ENCODE assay signal across 11 cellular contexts in the genomic region with DNA sequence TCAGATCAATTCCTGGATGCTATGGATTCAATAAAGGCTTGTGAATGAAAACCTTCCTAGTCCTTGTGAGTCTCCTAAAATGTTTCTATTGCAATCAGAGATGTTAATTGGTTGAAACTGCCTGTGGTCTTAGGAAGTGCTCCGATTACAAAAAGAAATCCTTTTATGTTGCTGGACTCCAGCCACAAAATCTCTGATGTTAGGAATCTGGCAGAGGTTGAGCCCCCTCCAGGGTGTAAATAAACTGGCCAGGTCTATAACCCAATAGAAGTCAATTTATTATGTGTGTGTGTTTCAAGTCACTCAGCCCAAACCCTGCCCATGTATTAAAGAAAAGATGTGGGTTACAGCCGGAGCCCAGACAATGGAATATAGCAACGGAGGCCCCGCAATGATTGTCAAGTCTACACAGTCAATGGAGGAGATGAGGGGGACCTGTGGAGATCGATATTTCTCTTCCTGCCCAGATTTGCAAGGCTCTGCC.
DNase-seq lines count a peak whose midpoint lies in the region; ATAC-seq and TF ChIP-seq lines count a peak whose summit lies in the region.
"Had no signal": no experiment of that assay in that cellular context is flagged by ENCODE, and none has a peak within 500 bp of the region (broad histone marks: within the 10 kb centered on the region; RNA-seq: fewer than 3 reads in every experiment).

No MANE protein-coding gene starts in this region.

- TF ChIP-seq CTCF in astrocyte of the spinal cord (IDR thresholded peaks at IDR 0.05; ENCODE audit: low read depth, low read length) (no peak), nephron (IDR thresholded peaks at IDR 0.05; ENCODE audit: unreplicated experiment in 3 of 3) (no peak), tibial artery (IDR thresholded peaks at IDR 0.05) (no peak), left lung (IDR thresholded peaks at IDR 0.05) (no peak), Peyer's patch (IDR thresholded peaks at IDR 0.05) (no peak), psoas muscle (IDR thresholded peaks at IDR 0.05) (no peak)

- TF ChIP-seq POLR2A in Peyer's patch (IDR thresholded peaks at IDR 0.05), result no peak

- peaks cover 59% of the 10 kb centered on the region for H3K4me1 Mint-ChIP-seq in nephron

- H3K36me3 Mint-ChIP-seq in nephron (ENCODE audit: low read depth), result no peaks in the 10 kb centered on the region

- peak; percentile 38 for DNase-seq in NCI-H748 (lab: John Stamatoyannopoulos, UW; ENCODE audit: unreplicated experiment)
- no peak for DNase-seq in NCI-H748 treated with DMSO at 0.1 percent for 48 hours (lab: John Stamatoyannopoulos, UW)
- DNase-seq in astrocyte of the spinal cord (ENCODE audit: low read depth, low spot score), result peak; percentile 39
- DNase-seq in tibial artery, result no peak
- DNase-seq in left lung, result no peak
- DNase-seq in Peyer's patch, result no peak
- DNase-seq in psoas muscle, result no peak
- DNase-seq: activated naive CD4-positive, alpha-beta T cell treated with anti-CD3 and anti-CD28 coated beads, Interleukin-2, amount 50 U/mL, for 16 hours; DMS153; lower lobe of right lung had no signal

- peak overlapping the region in 1 of 3 experiments; percentile 49 for H3K4me3 Mint-ChIP-seq in nephron

- H3K36me3 ChIP-seq in tibial artery (no peaks in the 10 kb centered on the region), left lung (no peaks in the 10 kb centered on the region), Peyer's patch (no peaks in the 10 kb centered on the region), psoas muscle (ENCODE audit: insufficient read depth in 1 of 2, low read depth in 1 of 2) (no peaks in the 10 kb centered on the region)
- H3K36me3 ChIP-seq: lower lobe of right lung had no signal

- in situ Hi-C loops in astrocyte of the spinal cord (cut with HindIII; ENCODE audit: low sequenced_read_pairs), result no loop called here

- peak overlapping the region; percentile 93 to 97 (median 95) for H3K27ac Mint-ChIP-seq in nephron

- WGBS in psoas muscle, 3 donors, result 42 to 53% (median 46%) methylated on average over 5 of the region's 5 CpGs

- ATAC-seq in left lung (no peak), psoas muscle (no peak)

- intact Hi-C loops in tibial artery (cut with DNase I; ENCODE audit: low total_unique reads), result loop anchor here (5.0 kb wide), 1 partner anchor 536 kb away; no protein-coding TSS in a partner anchor
- intact Hi-C loops in left lung (cut with DNase I), result no loop called here
- intact Hi-C loops in psoas muscle (cut with DNase I), result no loop called here

- H3K27ac ChIP-seq in tibial artery (peak overlapping the region; percentile 72 to 75), left lung (no peak overlapping the region), Peyer's patch (peak overlapping the region in 1 of 4 donors; percentile 76), psoas muscle (no peak overlapping the region)
- H3K27ac ChIP-seq: lower lobe of right lung had no signal

- H3K9me3 ChIP-seq in tibial artery (no peaks in the 10 kb centered on the region), left lung (no peaks in the 10 kb centered on the region), Peyer's patch (no peaks in the 10 kb centered on the region), psoas muscle (no peaks in the 10 kb centered on the region)
- H3K9me3 ChIP-seq: lower lobe of right lung had no signal

- no peaks in the 10 kb centered on the region for H3K9me3 Mint-ChIP-seq in nephron

- H3K27me3 ChIP-seq in tibial artery (no peaks in the 10 kb centered on the region), left lung (no peaks in the 10 kb centered on the region), Peyer's patch (no peaks in the 10 kb centered on the region), psoas muscle (ENCODE audit: insufficient read depth in 3 of 3, low read length in 2 of 3) (no peaks in the 10 kb centered on the region)

- H3K4me1 ChIP-seq in tibial artery, result peaks cover 0 to 32% (median 21%) of the 10 kb centered on the region in 4 donors
- peaks cover 0 to 2% of the 10 kb centered on the region in 2 donors for H3K4me1 ChIP-seq in left lung
- H3K4me1 ChIP-seq in Peyer's patch, result no peaks in the 10 kb centered on the region
- H3K4me1 ChIP-seq in psoas muscle, result no peaks in the 10 kb centered on the region

- H3K4me3 ChIP-seq in astrocyte of the spinal cord (ENCODE audit: low read depth, low read length) (no peak overlapping the region), tibial artery (no peak overlapping the region), left lung (no peak overlapping the region), Peyer's patch (no peak overlapping the region), psoas muscle (no peak overlapping the region)
- H3K4me3 ChIP-seq: lower lobe of right lung had no signal

- peaks cover 3% of the 10 kb centered on the region for H3K27me3 Mint-ChIP-seq in nephron (ENCODE audit: low read depth)

Comparison
In these comparisons a context has a peak if more than half of its experiments do, and no peak if none do; other contexts are left out.
1. DNase-seq: peak in NCI-H748 (single experiment) and astrocyte of the spinal cord (single experiment); none in NCI-H748 treated with DMSO at 0.1 percent for 48 hours (single experiment), tibial artery (0 of 2), left lung (0 of 2), Peyer's patch (0 of 3) and psoas muscle (0 of 2).
2. H3K27ac ChIP-seq: peak in tibial artery (2 of 2); none in left lung (0 of 2) and psoas muscle (single experiment).